In genomic region chr4:8199594-8200301, GRCh38 we compare ENCODE assay signal across 1 cellular context.
TF ChIP-seq lines count a peak whose summit lies in the region.

No MANE protein-coding gene starts in this region.

TF ChIP-seq in H1, 55 proteins besides CTCF, POLR2A, EP300 and RAD21 (continued from another document):
- TF ChIP-seq EZH2 (IDR thresholded peaks at IDR 0.05; ENCODE audit: low read depth, low read length, severe bottlenecking) = no peak
- no peak for TF ChIP-seq NRF1 (IDR thresholded peaks at IDR 0.05; ENCODE audit: low read depth, low read length)
- TF ChIP-seq KDM1A (IDR thresholded peaks at IDR 0.05; ENCODE audit: borderline replicate concordance, low read length) = no peak
- no peak for TF ChIP-seq KDM5A (IDR thresholded peaks at IDR 0.05; ENCODE audit: low read length)
- TF ChIP-seq SRF (IDR thresholded peaks at IDR 0.05; ENCODE audit: low read depth, low read length) = no peak
- TF ChIP-seq, protein P1, sequence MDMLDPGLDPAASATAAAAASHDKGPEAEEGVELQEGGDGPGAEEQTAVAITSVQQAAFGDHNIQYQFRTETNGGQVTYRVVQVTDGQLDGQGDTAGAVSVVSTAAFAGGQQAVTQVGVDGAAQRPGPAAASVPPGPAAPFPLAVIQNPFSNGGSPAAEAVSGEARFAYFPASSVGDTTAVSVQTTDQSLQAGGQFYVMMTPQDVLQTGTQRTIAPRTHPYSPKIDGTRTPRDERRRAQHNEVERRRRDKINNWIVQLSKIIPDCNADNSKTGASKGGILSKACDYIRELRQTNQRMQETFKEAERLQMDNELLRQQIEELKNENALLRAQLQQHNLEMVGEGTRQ (IDR thresholded peaks at IDR 0.05; ENCODE audit: low read length) = no peak
- no peak for TF ChIP-seq MAFK (IDR thresholded peaks at IDR 0.05; ENCODE audit: low read depth, low read length)
- no peak for TF ChIP-seq E2F6 (IDR thresholded peaks at IDR 0.05)
